23 cellular contexts compared by ENCODE assay signal in genomic region chr11:114027941-114028340, GRCh38. TPM values are rescaled to one million over a fixed set of nuclear protein-coding genes. Genes with fewer than 3 reads are reported as not detected.
DNase-seq lines count a peak whose midpoint lies in the region; ATAC-seq and TF ChIP-seq lines count a peak whose summit lies in the region.
"Had no signal": no experiment of that assay in that cellular context is flagged by ENCODE, and none has a peak within 500 bp of the region (broad histone marks: within the 10 kb centered on the region; RNA-seq: fewer than 3 reads in every experiment).

No MANE protein-coding gene starts in this region.

- H3K27ac ChIP-seq in A673 (ENCODE audit: low read depth, low read length, poor library complexity, severe bottlenecking): no peak overlapping the region
- H3K27ac ChIP-seq in HEK293 (ENCODE audit: extremely low read depth, low read depth, low read length): no peak overlapping the region
- no peak overlapping the region for H3K27ac ChIP-seq in PC-9
- H3K27ac ChIP-seq: RWPE1, WERI-Rb-1 had no signal

- no peaks in the 10 kb centered on the region for H3K27me3 ChIP-seq in A673 (replicated peaks; ENCODE audit: insufficient read depth, low read depth, low read length, poor library complexity)
- peaks cover 83% of the 10 kb centered on the region for H3K27me3 ChIP-seq in PC-9 (ENCODE audit: insufficient read depth, low read depth)

- H3K9me3 ChIP-seq in A673 (ENCODE audit: low read depth, low read length, poor library complexity, severe bottlenecking): no peaks in the 10 kb centered on the region
- H3K9me3 ChIP-seq in HEK293 (ENCODE audit: control insufficient read depth, insufficient read depth, low read depth, low read length): no peaks in the 10 kb centered on the region
- no peaks in the 10 kb centered on the region for H3K9me3 ChIP-seq in PC-9 (ENCODE audit: insufficient read depth, low read depth)

- no peak overlapping the region for H2AFZ ChIP-seq in PC-9

- peak; percentile 40 for ATAC-seq in left lobe of liver
- ATAC-seq: esophagus mucosa had no signal

- H3K4me3 Mint-ChIP-seq in brain: no peak overlapping the region
- no peak overlapping the region for H3K4me3 Mint-ChIP-seq in activated T-cell treated with anti-CD3 and anti-CD28 coated beads, Interleukin-2, amount 50 U/mL, for 24 hours
- H3K4me3 Mint-ChIP-seq: CD8-positive, alpha-beta memory T cell; mesothelial cell of epicardium had no signal

- peaks cover 10% of the 10 kb centered on the region for H3K27me3 Mint-ChIP-seq in brain
- no peaks in the 10 kb centered on the region for H3K27me3 Mint-ChIP-seq in activated T-cell treated with anti-CD3 and anti-CD28 coated beads, Interleukin-2, amount 50 U/mL, for 24 hours

- no peaks in the 10 kb centered on the region for H3K9me2 ChIP-seq in PC-9 (ENCODE audit: insufficient read depth)

- H3K4me3 ChIP-seq in A673 (ENCODE audit: low read depth, low read length, poor library complexity, severe bottlenecking): no peak overlapping the region
- H3K4me3 ChIP-seq in HEK293 (ENCODE audit: low read depth, low read length): no peak overlapping the region
- no peak overlapping the region for H3K4me3 ChIP-seq in PC-9

- CTCF ChIA-PET in A673 (lab: Charles Lee): interaction anchor here (0.9 to 1.1 kb wide), 2 partner anchors 153 to 232 kb away, joined by 6 to 9 read pairs; no protein-coding TSS in a partner anchor
- CTCF ChIA-PET in HEK293 (lab: Yijun Ruan, JAX): interaction anchor here (0.5 to 7.1 kb wide), 10 partner anchors 11 to 1173 kb away, joined by 3 to 68 read pairs (median 3); no protein-coding TSS in a partner anchor
- CTCF ChIA-PET in PC-9 (lab: Charles Lee): no interaction called here

- H3K4me1 Mint-ChIP-seq in brain: peaks cover 17% of the 10 kb centered on the region
- H3K4me1 Mint-ChIP-seq in activated T-cell treated with anti-CD3 and anti-CD28 coated beads, Interleukin-2, amount 50 U/mL, for 24 hours (ENCODE audit: low read depth): peaks cover 6% of the 10 kb centered on the region
- H3K4me1 Mint-ChIP-seq: mesothelial cell of epicardium had no signal

- H4K20me1 ChIP-seq in PC-9 (ENCODE audit: insufficient read depth): no peaks in the 10 kb centered on the region

- intact Hi-C loops in A673 (cut with micrococcal nuclease; ENCODE audit: unreplicated experiment): no loop called here
- intact Hi-C loops in PC-9 (cut with micrococcal nuclease; ENCODE audit: unreplicated experiment): no loop called here

- H3K4me1 ChIP-seq in A673 (ENCODE audit: insufficient read depth, low read length, poor library complexity, severe bottlenecking) (peaks cover 3% of the 10 kb centered on the region), HEK293 (ENCODE audit: control insufficient read depth, insufficient read depth, low read length) (no peaks in the 10 kb centered on the region), PC-9 (replicated peaks; ENCODE audit: insufficient read depth) (no peaks in the 10 kb centered on the region)

- BruUV-seq in A673 (replicated peaks; lab: Mats Ljungman, UMichigan) (no TSS peak), PC-9 (replicated peaks; lab: Mats Ljungman, UMichigan) (no TSS peak)

- peak; percentile 45; the same call in 1 of the 2 replicates for TF ChIP-seq CTCF in A673 (conservative IDR thresholded peaks at IDR 0.05; ENCODE audit: low read depth, low read length)
- TF ChIP-seq CTCF in HEK293 (tag by site-specific recombination; IDR thresholded peaks at IDR 0.05): no peak; the same call in 1 of the 2 replicates
- TF ChIP-seq CTCF in brain (conservative IDR thresholded peaks at IDR 0.05): peak; percentile 15 to 28
- TF ChIP-seq CTCF in PC-9 (conservative IDR thresholded peaks at IDR 0.05): no peak

- no peaks in the 10 kb centered on the region for H3K9me3 Mint-ChIP-seq in brain
- H3K9me3 Mint-ChIP-seq in activated T-cell treated with anti-CD3 and anti-CD28 coated beads, Interleukin-2, amount 50 U/mL, for 24 hours: no peaks in the 10 kb centered on the region
- H3K9me3 Mint-ChIP-seq: CD8-positive, alpha-beta memory T cell; mesothelial cell of epicardium had no signal

- POLR2A ChIA-PET in A673 (lab: Charles Lee; ENCODE audit: low non-redundant PET): no interaction called here
- POLR2A ChIA-PET in HEK293 (lab: Yijun Ruan, JAX): no interaction called here
- POLR2A ChIA-PET in PC-9 (lab: Charles Lee; ENCODE audit: unreplicated experiment): no interaction called here

- no peak overlapping the region for H3K4me2 ChIP-seq in PC-9

- H3K36me3 ChIP-seq in A673 (ENCODE audit: insufficient read depth, low read length, poor library complexity, severe bottlenecking): no peaks in the 10 kb centered on the region
- no peaks in the 10 kb centered on the region for H3K36me3 ChIP-seq in HEK293 (ENCODE audit: control insufficient read depth in 2 of 2, insufficient read depth in 1 of 2, low read length in 2 of 2)
- no peaks in the 10 kb centered on the region for H3K36me3 ChIP-seq in PC-9 (ENCODE audit: low read depth)
- H3K36me3 ChIP-seq: WERI-Rb-1 had no signal

- no peak overlapping the region for H3K27ac Mint-ChIP-seq in brain
- H3K27ac Mint-ChIP-seq in activated T-cell treated with anti-CD3 and anti-CD28 coated beads, Interleukin-2, amount 50 U/mL, for 24 hours: no peak overlapping the region
- H3K27ac Mint-ChIP-seq: mesothelial cell of epicardium had no signal

- no peaks in the 10 kb centered on the region for H3F3A ChIP-seq in PC-9 (ENCODE audit: insufficient read depth, low read depth)

- no peaks in the 10 kb centered on the region for H3K79me2 ChIP-seq in PC-9 (ENCODE audit: low read depth)

- DNase-seq in A673 (ENCODE audit: low spot score) (peak; percentile 33), left lobe of liver (ENCODE audit: low spot score) (no peak), PC-9 (no peak), A172 (ENCODE audit: low spot score) (no peak), RPMI8226 (no peak)
- DNase-seq in activated T-cell treated with anti-CD3 and anti-CD28 coated beads, Interleukin-2, amount 50 U/mL, for 24 hours: no peak
- DNase-seq: activated CD4-positive, alpha-beta T cell treated with anti-CD3 and anti-CD28 coated beads, Interleukin-2, amount 50 U/mL, for 48 hours; activated naive CD4-positive, alpha-beta T cell treated with anti-CD3 and anti-CD28 coated beads, Interleukin-2, amount 50 U/mL, for 16 hours; CD8-positive, alpha-beta memory T cell; DMS79 treated with DMSO at 0.1 percent for 48 hours; islet precursor cell; NCI-H1417 treated with DMSO at 0.1 percent for 48 hours; NCI-H2171 treated with DMSO at 0.1 percent for 48 hours; NCI-H748 treated with DMSO at 0.1 percent for 48 hours; stimulated activated CD4-positive, alpha-beta T cell treated with anti-CD3 and anti-CD28 coated beads, Interleukin-2, amount 100 ng/mL, for 48 hours; WERI-Rb-1 had no signal

- H3K36me3 Mint-ChIP-seq in brain: no peaks in the 10 kb centered on the region
- no peaks in the 10 kb centered on the region for H3K36me3 Mint-ChIP-seq in activated T-cell treated with anti-CD3 and anti-CD28 coated beads, Interleukin-2, amount 50 U/mL, for 24 hours (ENCODE audit: low read depth)
- H3K36me3 Mint-ChIP-seq: CD8-positive, alpha-beta memory T cell; mesothelial cell of epicardium had no signal

TF ChIP-seq in HEK293, 187 proteins besides CTCF, POLR2A, EP300 and RAD21:
- TF ChIP-seq ZSCAN5A (tag by site-specific recombination; IDR thresholded peaks at IDR 0.05) (no peak), REST (tag by site-specific recombination; IDR thresholded peaks at IDR 0.05) (peak; percentile 84), ZNF174 (tag by site-specific recombination; IDR thresholded peaks at IDR 0.05) (no peak), ZNF654 (tag by site-specific recombination; IDR thresholded peaks at IDR 0.05; ENCODE audit: low read depth) (peak; percentile 21), MYNN (tag by site-specific recombination; IDR thresholded peaks at IDR 0.05; ENCODE audit: borderline replicate concordance) (no peak)

RNA-seq across cellular contexts. Expression of gene ZBTB16, which starts 31.6 kb away (rescaled TPM):
- total RNA-seq in A673 (2021) (12.0 and 14.1 TPM in 2 replicates), left lobe of liver (160 TPM), PC-9 (2021) (0.25 and 0.44 TPM in 2 replicates)
- 10.3 TPM for polyA plus RNA-seq in brain (ENCODE audit: insufficient read depth, low read depth, low replicate concordance)
- total RNA-seq in A172 (2014; rRNA removed; shearing (Covaris generic)): not detected in 2 replicates
- total RNA-seq: HT1080, mesothelial cell of epicardium had no signal

RNA-seq across cellular contexts. Expression of gene HTR3A, which starts 53.0 kb away (rescaled TPM):
- total RNA-seq in A673 (2021): not detected in 2 replicates
- polyA plus RNA-seq in brain (ENCODE audit: insufficient read depth, low read depth, low replicate concordance): 1.5 TPM
- total RNA-seq in left lobe of liver: not detected
- not detected in 2 replicates for total RNA-seq in PC-9 (2021)
- total RNA-seq in A172 (2014; rRNA removed; shearing (Covaris generic)): not detected in 2 replicates
- total RNA-seq: CD8-positive, alpha-beta memory T cell; esophagus mucosa; HT1080; mesothelial cell of epicardium; ureter had no signal
- polyA plus RNA-seq: CD8-positive, alpha-beta memory T cell had no signal

Comparison
In these comparisons a context has a peak if more than half of its experiments do, and no peak if none do; other contexts are left out.
1. CTCF ChIP-seq: peak in A673 (single experiment) and brain (2 of 2); none in HEK293 (single experiment) and PC-9 (single experiment).
2. RNA of gene ZBTB16, which starts 31.6 kb away (total RNA-seq): 160 TPM in left lobe of liver (single experiment); 12.0 to 14.1 TPM in A673, 0.25 to 0.44 TPM in PC-9 and not detected in A172; every median in the first group is over 10 times any median in the second.